ENCODE assay signal across 8 cellular contexts in the genomic region with DNA sequence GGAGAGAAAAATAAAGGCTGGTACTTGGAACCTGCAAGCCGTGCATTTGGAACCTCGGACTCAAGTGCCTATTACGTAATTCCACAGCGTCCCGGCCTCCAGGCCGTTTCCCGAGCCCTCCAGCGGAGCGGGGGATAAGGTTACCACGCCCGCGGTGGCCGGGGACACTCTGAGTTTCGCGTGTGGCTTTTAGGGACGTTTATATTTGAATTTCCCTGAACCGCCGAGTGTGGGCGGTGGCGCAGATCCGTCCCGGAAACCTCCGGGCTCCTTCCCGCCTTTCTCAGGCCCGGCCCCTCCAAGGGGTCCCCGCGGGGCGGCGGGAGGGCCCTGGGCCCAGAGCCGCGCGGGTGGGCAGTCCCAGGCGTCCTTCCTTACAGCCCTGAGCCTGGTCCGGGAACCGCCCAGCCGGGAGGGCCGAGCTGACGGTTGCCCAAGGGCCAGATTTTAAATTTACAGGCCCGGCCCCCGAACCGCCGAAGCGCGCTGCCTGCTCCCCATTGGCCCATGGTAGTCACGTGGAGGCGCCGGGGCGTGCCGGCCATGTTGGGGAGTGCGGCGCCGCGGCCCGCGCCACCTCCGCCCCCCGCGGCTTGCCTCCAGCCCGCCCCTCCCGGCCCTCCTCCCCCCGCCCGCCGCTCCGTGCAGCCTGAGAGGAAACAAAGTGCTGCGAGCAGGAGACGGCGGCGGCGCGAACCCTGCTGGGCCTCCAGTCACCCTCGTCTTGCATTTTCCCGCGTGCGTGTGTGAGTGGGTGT. TPM values are rescaled to one million over a fixed set of nuclear protein-coding genes. Genes with fewer than 3 reads are reported as not detected.
DNase-seq lines count a peak whose midpoint lies in the region; ATAC-seq and TF ChIP-seq lines count a peak whose summit lies in the region.

LMNB1 (plus strand) TSS at position 638 of the 758 bp plus-strand sequence. CDS start 373 bp downstream, outside the sequence.

- H3K27ac ChIP-seq in neuronal stem cell (replicated peaks; ENCODE audit: low read length) (peak within 1 kb of the TSS; percentile 95), subcutaneous abdominal adipose tissue (ENCODE audit: low read depth, low read length) (peak within 1 kb of the TSS; percentile 69)

- peak within 1 kb of the TSS; percentile 93 for H2AFZ ChIP-seq in neuronal stem cell (ENCODE audit: low read length)

- DNase-seq in GM06990 (ENCODE audit: extremely low read depth, insufficient read length) (peak; percentile 98), NB4 (ENCODE audit: low read depth) (peak; percentile 99), SK-N-DZ (ENCODE audit: low spot score) (peak; percentile 97), foreskin melanocyte (peak; percentile 96), neuronal stem cell (ENCODE audit: low spot score) (peak; percentile 96)
- peak; percentile 95 for DNase-seq in activated naive CD4-positive, alpha-beta T cell treated with Interleukin-2 at 50 U/mL for 16 hours

- peaks cover 0 to 12% of the 10 kb centered on the region in 2 donors for H3K9me3 ChIP-seq in neuronal stem cell (replicated peaks in 1 of 2; ENCODE audit: control insufficient read depth in 2 of 2, insufficient read depth in 1 of 2, low read depth in 1 of 2, low read length in 2 of 2)
- no peaks in the 10 kb centered on the region for H3K9me3 ChIP-seq in subcutaneous abdominal adipose tissue (ENCODE audit: control insufficient read depth in 5 of 5, low read length in 5 of 5)

- peak within 1 kb of the TSS; percentile 99 for H3K14ac ChIP-seq in neuronal stem cell (ENCODE audit: low read length)

- H3K9ac ChIP-seq in neuronal stem cell (ENCODE audit: low read depth, low read length, poor library complexity) (peak within 1 kb of the TSS; percentile 100), subcutaneous abdominal adipose tissue (ENCODE audit: low read length in 5 of 5) (peak within 1 kb of the TSS; percentile 48 to 83 (median 76))

- ATAC-seq in HG02571 (IDR thresholded peaks at IDR 0.05; ENCODE audit: unreplicated experiment), result peak; percentile 58

- H2AK5ac ChIP-seq in neuronal stem cell (ENCODE audit: low read depth, low read length), result peak within 1 kb of the TSS; percentile 100

- peaks cover 0 to 12% of the 10 kb centered on the region in 2 donors for H3K4me1 ChIP-seq in neuronal stem cell (ENCODE audit: control insufficient read depth in 2 of 2, insufficient read depth in 1 of 2, low read depth in 1 of 2, low read length in 2 of 2)
- H3K4me1 ChIP-seq in subcutaneous abdominal adipose tissue (ENCODE audit: control insufficient read depth in 5 of 5, insufficient read depth in 5 of 5, low read length in 5 of 5), result peaks cover 3 to 31% (median 23%) of the 10 kb centered on the region in 5 donors

- no CpG with 5 or more reads among the region's 74 CpGs for WGBS in neuronal stem cell (ENCODE audit: extremely low coverage in 2 of 2, insufficient read length in 2 of 2, insufficient replicate concordance in 1 of 2), 2 donors

- H3K4ac ChIP-seq in neuronal stem cell (ENCODE audit: low read length), result peak within 1 kb of the TSS; percentile 96

- H3K4me2 ChIP-seq in neuronal stem cell (ENCODE audit: insufficient read depth, low read length, poor library complexity, severe bottlenecking), result peak within 1 kb of the TSS; percentile 61

- TF ChIP-seq CTCF in GM06990 (IDR thresholded peaks at IDR 0.05; ENCODE audit: insufficient read depth, low read length, poor library complexity, severe bottlenecking) (no peak), NB4 (IDR thresholded peaks at IDR 0.05; ENCODE audit: low read depth, low read length) (no peak)

- peaks cover 8% of the 10 kb centered on the region for H3K79me1 ChIP-seq in neuronal stem cell (ENCODE audit: low read depth, low read length)

- peak within 1 kb of the TSS; percentile 100 for H3K18ac ChIP-seq in neuronal stem cell (ENCODE audit: low read length)

- peak within 1 kb of the TSS; percentile 96 for H3K4me3 ChIP-seq in GM06990 (replicated peaks; ENCODE audit: low read depth, low read length)
- peak within 1 kb of the TSS; percentile 84 for H3K4me3 ChIP-seq in NB4 (ENCODE audit: low read depth, low read length)
- H3K4me3 ChIP-seq in neuronal stem cell (ENCODE audit: low read length in 2 of 2), result peak within 1 kb of the TSS; percentile 97 to 100
- peak within 1 kb of the TSS; percentile 77 to 96 (median 84) for H3K4me3 ChIP-seq in subcutaneous abdominal adipose tissue (ENCODE audit: low read depth in 1 of 5, low read length in 5 of 5)

- H3K23ac ChIP-seq in neuronal stem cell (ENCODE audit: low read depth, low read length, poor library complexity), result peak within 1 kb of the TSS; percentile 99

- no peaks in the 10 kb centered on the region for H3K36me3 ChIP-seq in GM06990 (ENCODE audit: control insufficient read depth, insufficient read depth, low read length)
- H3K36me3 ChIP-seq in neuronal stem cell (replicated peaks in 1 of 2; ENCODE audit: control insufficient read depth in 2 of 2, insufficient read depth in 2 of 2, low read length in 2 of 2), result peaks cover 3 to 33% of the 10 kb centered on the region in 2 donors
- no peaks in the 10 kb centered on the region for H3K36me3 ChIP-seq in subcutaneous abdominal adipose tissue (ENCODE audit: control insufficient read depth in 5 of 5, insufficient read depth in 5 of 5, low read length in 5 of 5)

- peak within 1 kb of the TSS; percentile 53 for H4K8ac ChIP-seq in neuronal stem cell (ENCODE audit: low read depth, low read length)

- H2BK12ac ChIP-seq in neuronal stem cell (ENCODE audit: low read length), result peak within 1 kb of the TSS; percentile 47

- H3K27me3 ChIP-seq in GM06990 (replicated peaks; ENCODE audit: control insufficient read depth, insufficient read depth, low read length) (no peaks in the 10 kb centered on the region), neuronal stem cell (ENCODE audit: control insufficient read depth in 3 of 3, insufficient read depth in 3 of 3, low read depth in 1 of 3, low read length in 3 of 3) (no peaks in the 10 kb centered on the region), subcutaneous abdominal adipose tissue (ENCODE audit: control insufficient read depth in 5 of 5, insufficient read depth in 4 of 5, low read length in 5 of 5) (no peaks in the 10 kb centered on the region)

- peak within 1 kb of the TSS; percentile 94 for H2BK5ac ChIP-seq in neuronal stem cell (ENCODE audit: low read length)

- H2BK15ac ChIP-seq in neuronal stem cell (ENCODE audit: low read length), result peak within 1 kb of the TSS; percentile 100

- peak within 1 kb of the TSS; percentile 83 for H2BK120ac ChIP-seq in neuronal stem cell (ENCODE audit: low read depth, low read length)

- peak within 1 kb of the TSS; percentile 93 for H4K91ac ChIP-seq in neuronal stem cell (ENCODE audit: low read depth, low read length, poor library complexity)

- peak; percentile 56 for TF ChIP-seq POLR2A in NB4 (IDR thresholded peaks at IDR 0.05; ENCODE audit: extremely low read depth, insufficient read length)

RNA-seq across cellular contexts. Expression of gene LMNB1, which starts in this region (rescaled TPM):
- 280 and 292 TPM in 2 replicates for polyA plus RNA-seq in SK-N-DZ (2014; cell fraction: cytosol; rRNA removed)
- 88.9 and 108 TPM in 2 replicates for polyA plus RNA-seq in SK-N-DZ (2014; cell fraction: nucleus; rRNA removed)
- 133 TPM for polyA plus RNA-seq in neuronal stem cell (2013, experiment 1 of 2)
- 138 TPM for polyA plus RNA-seq in neuronal stem cell (2013, experiment 2 of 2)

Comparison
In these comparisons a context has a peak if more than half of its experiments do, and no peak if none do; other contexts are left out.
1. Peak in every context shown above with its lines: DNase-seq, ATAC-seq, H3K4me3 ChIP-seq and H3K27ac ChIP-seq.